In genomic region chr2:216015722-216016464, GRCh38 we compare ENCODE assay signal across 8 cellular contexts. TPM values are rescaled to one million over a fixed set of nuclear protein-coding genes. Genes with fewer than 3 reads are reported as not detected.
DNase-seq lines count a peak whose midpoint lies in the region; ATAC-seq and TF ChIP-seq lines count a peak whose summit lies in the region.

No MANE protein-coding gene starts in this region.

- TF ChIP-seq CTCF in nephron (IDR thresholded peaks at IDR 0.05; ENCODE audit: unreplicated experiment in 3 of 3) (no peak), sigmoid colon (IDR thresholded peaks at IDR 0.05) (no peak)

- no peak overlapping the region for H3K27ac ChIP-seq in sigmoid colon

- intact Hi-C loops in sigmoid colon (cut with DNase I): no loop called here

- TF ChIP-seq EP300 in sigmoid colon (IDR thresholded peaks at IDR 0.05): no peak

- no peaks in the 10 kb centered on the region for H3K9me3 ChIP-seq in sigmoid colon

- DNase-seq in DMS53 treated with DMSO at 0.1 percent for 48 hours (lab: John Stamatoyannopoulos, UW; ENCODE audit: unreplicated experiment) (peak; percentile 56), middle frontal gyrus (ENCODE audit: extremely low spot score, low spot score) (no peak), sigmoid colon (no peak), islet precursor cell (no peak)

- no peak overlapping the region for H3K27ac Mint-ChIP-seq in nephron

- 60 to 77% methylated on average over 5 of the region's 5 CpGs for WGBS in sigmoid colon, 2 donors

- no peaks in the 10 kb centered on the region for H3K36me3 Mint-ChIP-seq in nephron (ENCODE audit: low read depth)

- H3K27me3 Mint-ChIP-seq in nephron (ENCODE audit: low read depth): peaks cover 11% of the 10 kb centered on the region

- no peak overlapping the region for H3K4me3 ChIP-seq in sigmoid colon

- H3K4me1 Mint-ChIP-seq in nephron: peaks cover 33% of the 10 kb centered on the region

- H3K9me3 Mint-ChIP-seq in nephron: no peaks in the 10 kb centered on the region

- H3K4me3 Mint-ChIP-seq in nephron: peak overlapping the region in 2 of 3 experiments; percentile 2 to 3

- peaks cover 0 to 13% (median 6%) of the 10 kb centered on the region in 4 donors for H3K4me1 ChIP-seq in sigmoid colon

- no peak for TF ChIP-seq POLR2A in sigmoid colon (IDR thresholded peaks at IDR 0.05)

- peak; percentile 84 for ATAC-seq in GM19438 (IDR thresholded peaks at IDR 0.05; ENCODE audit: low read depth, unreplicated experiment)
- ATAC-seq in HG03442 (IDR thresholded peaks at IDR 0.05; ENCODE audit: unreplicated experiment): peak; percentile 78
- ATAC-seq in activated CD4-positive, CD25-positive, alpha-beta regulatory T cell treated with anti-CD3 and anti-CD28 coated beads, Interleukin-2, amount 50 U/mL, for 24 hours: peak; percentile 80 to 83

- no peaks in the 10 kb centered on the region for H3K27me3 ChIP-seq in sigmoid colon

- H3K36me3 ChIP-seq in sigmoid colon: no peaks in the 10 kb centered on the region

RNA-seq across cellular contexts. Expression of gene MREG, which starts 2.5 kb away (rescaled TPM):
- total RNA-seq in sigmoid colon: 1 to 10 TPM in 3 of 4 donors, under 1 TPM in 1; 0.99 to 1.5 (median 1.3) TPM
- polyA plus RNA-seq in sigmoid colon: 1 to 10 TPM; 3.0 to 8.8 (median 5.6) TPM
